ENCODE assay signal across 14 cellular contexts in the genomic region with DNA sequence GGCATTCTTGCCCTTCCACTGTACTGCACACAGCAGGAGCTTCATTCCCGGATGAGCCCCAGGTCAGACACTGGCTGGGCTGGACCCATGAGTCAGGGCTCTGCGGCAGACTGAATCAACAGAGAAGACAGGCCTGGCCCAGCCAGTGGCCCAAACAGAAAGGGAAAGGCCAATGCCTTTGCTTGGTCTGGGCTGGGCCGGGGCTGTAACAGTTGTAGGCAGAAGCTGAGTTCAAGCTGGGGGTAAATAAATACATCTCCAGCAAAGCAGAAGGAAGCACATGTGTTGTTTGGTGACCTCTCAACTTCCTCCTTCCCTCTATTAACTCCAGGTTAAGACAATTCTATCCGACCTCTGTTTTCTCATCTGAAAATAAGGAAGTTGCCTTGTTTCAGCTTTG. TPM values are rescaled to one million over a fixed set of nuclear protein-coding genes. Genes with fewer than 3 reads are reported as not detected.
DNase-seq lines count a peak whose midpoint lies in the region; ATAC-seq and TF ChIP-seq lines count a peak whose summit lies in the region.
"Had no signal": no experiment of that assay in that cellular context is flagged by ENCODE, and none has a peak within 500 bp of the region (broad histone marks: within the 10 kb centered on the region; RNA-seq: fewer than 3 reads in every experiment).

No MANE protein-coding gene starts in this region.

- H3K9me3 ChIP-seq in skeletal muscle tissue (ENCODE audit: control insufficient read depth in 3 of 3, low read length in 3 of 3) (peaks cover 0 to 7% (median 0%) of the 10 kb centered on the region in 3 donors), HAP-1 (peaks cover 2% of the 10 kb centered on the region; the same call in 1 of the 2 replicates)

- H3K27ac Mint-ChIP-seq in activated naive CD8-positive, alpha-beta T cell treated with anti-CD3 and anti-CD28 coated beads, Interleukin-2, amount 50 U/mL, for 24 hours: no peak overlapping the region
- H3K27ac Mint-ChIP-seq: CD4-positive, alpha-beta T cell had no signal

- in situ Hi-C loops in HAP-1 (cut with MboI; ENCODE audit: low sequenced_read_pairs): no loop called here

- H3K27ac ChIP-seq in HL-60 (replicated peaks) (peak overlapping the region; percentile 76), skeletal muscle tissue (ENCODE audit: low read depth, low read length) (peak overlapping the region; percentile 36)

- TF ChIP-seq CTCF in HL-60 (IDR thresholded peaks at IDR 0.05; ENCODE audit: insufficient read depth, low read length): no peak

- intact Hi-C loops in left ventricle myocardium superior (cut with micrococcal nuclease): no loop called here

- H3K27me3 Mint-ChIP-seq in activated naive CD8-positive, alpha-beta T cell treated with anti-CD3 and anti-CD28 coated beads, Interleukin-2, amount 50 U/mL, for 24 hours: peaks cover 2% of the 10 kb centered on the region

- H3K4me3 Mint-ChIP-seq in activated naive CD8-positive, alpha-beta T cell treated with anti-CD3 and anti-CD28 coated beads, Interleukin-2, amount 50 U/mL, for 24 hours: no peak overlapping the region
- H3K4me3 Mint-ChIP-seq: CD4-positive, alpha-beta T cell had no signal

- ATAC-seq in left ventricle myocardium superior: peak; percentile 20
- ATAC-seq in HG02623 (IDR thresholded peaks at IDR 0.05; ENCODE audit: unreplicated experiment): no peak
- no peak for ATAC-seq in activated CD4-positive, CD25-positive, alpha-beta regulatory T cell treated with anti-CD3 and anti-CD28 coated beads, Interleukin-2, amount 50 U/mL, for 24 hours
- no peak for ATAC-seq in activated naive CD8-positive, alpha-beta T cell treated with anti-CD3 and anti-CD28 coated beads, Interleukin-2, amount 50 U/mL, for 24 hours
- ATAC-seq: Panc1 had no signal

- H3K9me3 Mint-ChIP-seq in activated naive CD8-positive, alpha-beta T cell treated with anti-CD3 and anti-CD28 coated beads, Interleukin-2, amount 50 U/mL, for 24 hours: peaks cover 17% of the 10 kb centered on the region

- peaks cover 11% of the 10 kb centered on the region for H3K36me3 Mint-ChIP-seq in activated naive CD8-positive, alpha-beta T cell treated with anti-CD3 and anti-CD28 coated beads, Interleukin-2, amount 50 U/mL, for 24 hours (ENCODE audit: low read depth)

- no peak overlapping the region for H3K9ac ChIP-seq in skeletal muscle tissue (ENCODE audit: low read depth in 1 of 3, low read length in 3 of 3)

- H3K27me3 ChIP-seq in HL-60 (ENCODE audit: insufficient read depth, poor library complexity, severe bottlenecking) (no peaks in the 10 kb centered on the region), skeletal muscle tissue (ENCODE audit: control insufficient read depth in 3 of 3, insufficient read depth in 3 of 3, low read length in 3 of 3) (no peaks in the 10 kb centered on the region), HAP-1 (ENCODE audit: low read depth) (no peaks in the 10 kb centered on the region)

- DNase-seq in HL-60 (ENCODE audit: low read depth in 1 of 2, low spot score in 1 of 2) (peak; percentile 75 to 81), SIG-M5 treated with dmso at 0.1 percent for 504 hours (lab: John Stamatoyannopoulos, UW; ENCODE audit: unreplicated experiment) (peak; percentile 93), left ventricle myocardium superior (peak; percentile 47), HAP-1 (ENCODE audit: low spot score in 2 of 2) (no peak)
- DNase-seq in activated naive CD8-positive, alpha-beta T cell treated with anti-CD3 and anti-CD28 coated beads, Interleukin-2, amount 50 U/mL, for 24 hours: no peak
- DNase-seq: activated effector memory CD4-positive, alpha-beta T cell treated with Interleukin-2 at 50 U/mL for 16 hours; CD4-positive, alpha-beta T cell; central memory CD4-positive, alpha-beta T cell; foreskin melanocyte; NCI-H1930 had no signal

- H3K4me1 ChIP-seq in skeletal muscle tissue (ENCODE audit: control insufficient read depth in 3 of 3, insufficient read depth in 3 of 3, low read length in 3 of 3) (peaks cover 14 to 19% (median 17%) of the 10 kb centered on the region in 3 donors), HAP-1 (no peaks in the 10 kb centered on the region)

- H3K4me3 ChIP-seq in HL-60 (replicated peaks; ENCODE audit: insufficient read depth, low read length) (no peak overlapping the region), skeletal muscle tissue (ENCODE audit: low read length in 3 of 3) (no peak overlapping the region), HAP-1 (no peak overlapping the region)

- H3K36me3 ChIP-seq in skeletal muscle tissue (ENCODE audit: control insufficient read depth in 3 of 3, insufficient read depth in 3 of 3, low read length in 3 of 3) (no peaks in the 10 kb centered on the region), HAP-1 (replicated peaks) (no peaks in the 10 kb centered on the region)

- no peaks in the 10 kb centered on the region for H3K4me1 Mint-ChIP-seq in activated naive CD8-positive, alpha-beta T cell treated with anti-CD3 and anti-CD28 coated beads, Interleukin-2, amount 50 U/mL, for 24 hours

RNA-seq across cellular contexts. Expression of a gene that starts 1.8 kb away (rescaled TPM):
- total RNA-seq in left ventricle myocardium superior: not detected
- not detected for total RNA-seq in skeletal muscle tissue

RNA-seq across cellular contexts. Expression of a gene that starts 11.7 kb away (rescaled TPM):
- total RNA-seq in left ventricle myocardium superior (not detected), skeletal muscle tissue (not detected)
- total RNA-seq: CD4-positive, alpha-beta T cell had no signal

Comparison
In these comparisons a context has a peak if more than half of its experiments do, and no peak if none do; other contexts are left out.
1. DNase-seq: peak in HL-60 (2 of 2), SIG-M5 treated with dmso at 0.1 percent for 504 hours (single experiment) and left ventricle myocardium superior (single experiment); none in activated naive CD8-positive, alpha-beta T cell treated with anti-CD3 and anti-CD28 coated beads, Interleukin-2, amount 50 U/mL, for 24 hours (single experiment) and HAP-1 (0 of 2).